Comparison of ENCODE assay signal across 10 cellular contexts in the genomic region with DNA sequence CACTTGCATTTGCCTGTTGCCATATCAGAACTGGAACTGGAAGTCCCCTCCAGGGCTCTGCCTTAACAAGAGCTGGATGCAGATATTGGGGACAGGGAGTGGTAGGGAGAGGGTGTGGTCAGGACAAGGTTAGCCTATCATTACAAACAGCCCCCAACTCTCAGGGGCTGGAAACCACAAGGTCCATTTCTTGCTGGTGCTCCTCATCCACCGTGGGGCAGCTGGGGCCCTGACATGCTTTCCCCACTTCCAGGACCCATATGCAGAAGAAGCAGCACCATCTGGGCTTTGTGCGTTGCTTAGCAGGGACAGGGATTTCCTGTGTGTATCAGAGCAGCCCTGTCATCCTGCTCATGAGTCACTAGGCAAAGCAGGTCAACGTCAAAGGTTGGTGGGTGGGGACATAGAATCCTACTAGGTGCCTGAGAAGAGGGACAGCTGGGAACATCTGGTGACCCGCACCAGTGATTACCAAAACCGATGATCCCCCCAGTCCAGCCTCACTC. TPM values are rescaled to one million over a fixed set of nuclear protein-coding genes. Genes with fewer than 3 reads are reported as not detected.
DNase-seq lines count a peak whose midpoint lies in the region; ATAC-seq, FAIRE-seq and TF ChIP-seq lines count a peak whose summit lies in the region.
"Had no signal": no experiment of that assay in that cellular context is flagged by ENCODE, and none has a peak within 500 bp of the region (broad histone marks: within the 10 kb centered on the region; RNA-seq: fewer than 3 reads in every experiment).

No MANE protein-coding gene starts in this region.

- peaks cover 20% of the 10 kb centered on the region for H3K27me3 Mint-ChIP-seq in activated naive CD4-positive, alpha-beta T cell treated with anti-CD3 and anti-CD28 coated beads, Interleukin-2, amount 10 ng/mL, durations not matched to agents 7 days and 5 days
- H3K27me3 Mint-ChIP-seq in GM23338 (ENCODE audit: insufficient read depth, low read depth, poor library complexity): no peaks in the 10 kb centered on the region

- 33 to 41% (median 37%) methylated on average over 5 of the region's 5 CpGs for WGBS in small intestine, 3 donors

- H3K4me1 ChIP-seq in OCI-LY3 (ENCODE audit: low read length): peaks cover 11% of the 10 kb centered on the region
- no peaks in the 10 kb centered on the region for H3K4me1 ChIP-seq in small intestine (ENCODE audit: control insufficient read depth in 2 of 2, insufficient read depth in 1 of 2, low read depth in 1 of 2, low read length in 1 of 2)
- H3K4me1 ChIP-seq in GM23338 (ENCODE audit: insufficient read depth): peaks cover 8% of the 10 kb centered on the region; the same call in 1 of the 2 replicates

- no peak overlapping the region for H3K9ac ChIP-seq in OCI-LY3 (ENCODE audit: low read length)

- H4K20me1 ChIP-seq in OCI-LY3 (ENCODE audit: insufficient read depth, low read length) (no peaks in the 10 kb centered on the region), GM23338 (replicated peaks; ENCODE audit: insufficient read depth) (no peaks in the 10 kb centered on the region)

- H3K4me3 ChIP-seq in OCI-LY3 (ENCODE audit: low read length) (no peak overlapping the region), small intestine (ENCODE audit: low read depth in 1 of 2, low read length in 2 of 2) (no peak overlapping the region), GM23338 (no peak overlapping the region)

- H3K27ac ChIP-seq in OCI-LY3 (ENCODE audit: low read length) (no peak overlapping the region), small intestine (ENCODE audit: low read depth in 1 of 2, low read length in 1 of 2) (peak overlapping the region in 1 of 2 donors; percentile 53), GM23338 (ENCODE audit: low read depth) (no peak overlapping the region)
- H3K27ac ChIP-seq: VCaP had no signal

- H3F3A ChIP-seq in GM23338 (replicated peaks; ENCODE audit: low read depth): no peaks in the 10 kb centered on the region

- ATAC-seq in GM18858 (IDR thresholded peaks at IDR 0.05; ENCODE audit: unreplicated experiment) (peak; percentile 92), HG02763 (IDR thresholded peaks at IDR 0.05; ENCODE audit: unreplicated experiment) (peak; percentile 90), GM23338 (no peak), sciatic nerve (no peak)

- FAIRE-seq in small intestine (lab: Jason Lieb, UNC): no peak

- H3K4me2 ChIP-seq in OCI-LY3 (ENCODE audit: low read length): peak overlapping the region; percentile 15
- no peak overlapping the region for H3K4me2 ChIP-seq in GM23338

- no peak overlapping the region for H3K27ac Mint-ChIP-seq in activated naive CD4-positive, alpha-beta T cell treated with anti-CD3 and anti-CD28 coated beads, Interleukin-2, amount 10 ng/mL, durations not matched to agents 7 days and 5 days
- no peak overlapping the region for H3K27ac Mint-ChIP-seq in GM23338
- H3K27ac Mint-ChIP-seq: nephron had no signal

- DNase-seq in activated naive CD4-positive, alpha-beta T cell treated with anti-CD3 and anti-CD28 coated beads, Interleukin-2, amount 10 ng/mL, durations not matched to agents 7 days and 5 days: peak; percentile 65
- peak; percentile 76 for DNase-seq in small intestine
- DNase-seq in kidney glomerular epithelial cell (lab: John Stamatoyannopoulos, UW): no peak
- no peak for DNase-seq in GM23338 (ENCODE audit: low spot score)
- DNase-seq in sciatic nerve (ENCODE audit: low spot score): no peak

- peaks cover 18% of the 10 kb centered on the region for H3K4me1 Mint-ChIP-seq in activated naive CD4-positive, alpha-beta T cell treated with anti-CD3 and anti-CD28 coated beads, Interleukin-2, amount 10 ng/mL, durations not matched to agents 7 days and 5 days
- H3K4me1 Mint-ChIP-seq in GM23338: peaks cover 8% of the 10 kb centered on the region
- H3K4me1 Mint-ChIP-seq: nephron had no signal

- H3K79me2 ChIP-seq in OCI-LY3 (ENCODE audit: low read length) (no peaks in the 10 kb centered on the region), GM23338 (replicated peaks; ENCODE audit: insufficient read depth) (no peaks in the 10 kb centered on the region)

- H3K9me2 ChIP-seq in GM23338 (ENCODE audit: insufficient read depth): no peaks in the 10 kb centered on the region; the same call in 1 of the 2 replicates

- H3K9me3 ChIP-seq in OCI-LY3 (ENCODE audit: insufficient read depth, low read length) (no peaks in the 10 kb centered on the region), small intestine (ENCODE audit: control insufficient read depth, low read depth) (no peaks in the 10 kb centered on the region)

- no peaks in the 10 kb centered on the region for H3K9me3 Mint-ChIP-seq in activated naive CD4-positive, alpha-beta T cell treated with anti-CD3 and anti-CD28 coated beads, Interleukin-2, amount 10 ng/mL, durations not matched to agents 7 days and 5 days
- H3K9me3 Mint-ChIP-seq in GM23338: no peaks in the 10 kb centered on the region; the same call in 2 of the 3 replicates
- H3K9me3 Mint-ChIP-seq: nephron had no signal

- H3K4me3 Mint-ChIP-seq in activated naive CD4-positive, alpha-beta T cell treated with anti-CD3 and anti-CD28 coated beads, Interleukin-2, amount 10 ng/mL, durations not matched to agents 7 days and 5 days: no peak overlapping the region
- no peak overlapping the region for H3K4me3 Mint-ChIP-seq in GM23338
- H3K4me3 Mint-ChIP-seq: nephron had no signal

- H3K36me3 ChIP-seq in OCI-LY3 (replicated peaks; ENCODE audit: low read depth, low read length): no peaks in the 10 kb centered on the region
- H3K36me3 ChIP-seq in small intestine (ENCODE audit: control insufficient read depth in 2 of 2, insufficient read depth in 2 of 2, low read length in 2 of 2): no peaks in the 10 kb centered on the region
- no peaks in the 10 kb centered on the region for H3K36me3 ChIP-seq in GM23338 (ENCODE audit: insufficient read depth)

- peaks cover 1% of the 10 kb centered on the region for H3K36me3 Mint-ChIP-seq in activated naive CD4-positive, alpha-beta T cell treated with anti-CD3 and anti-CD28 coated beads, Interleukin-2, amount 10 ng/mL, durations not matched to agents 7 days and 5 days
- H3K36me3 Mint-ChIP-seq in GM23338 (ENCODE audit: low read depth): no peaks in the 10 kb centered on the region; the same call in 2 of the 3 replicates

- H2AFZ ChIP-seq in OCI-LY3 (ENCODE audit: low read depth, low read length): no peak overlapping the region
- H2AFZ ChIP-seq in GM23338: no peak overlapping the region

- intact Hi-C loops in sciatic nerve (cut with DNase I): no loop called here

- no peaks in the 10 kb centered on the region for H3K27me3 ChIP-seq in OCI-LY3 (ENCODE audit: low read depth, low read length)
- no peaks in the 10 kb centered on the region for H3K27me3 ChIP-seq in small intestine (ENCODE audit: control insufficient read depth in 2 of 2, insufficient read depth in 2 of 2, low read length in 2 of 2)
- H3K27me3 ChIP-seq in GM23338 (ENCODE audit: insufficient read depth): no peaks in the 10 kb centered on the region

- CTCF ChIA-PET in activated naive CD4-positive, alpha-beta T cell treated with anti-CD3 and anti-CD28 coated beads, Interleukin-2, amount 10 ng/mL, durations not matched to agents 7 days and 5 days (lab: Charles Lee): interaction anchor here (0.6 to 1.5 kb wide), 6 partner anchors 8 to 1141 kb away, joined by 3 to 4 read pairs (median 3); no protein-coding TSS in a partner anchor

- TF ChIP-seq CTCF in OCI-LY3 (IDR thresholded peaks at IDR 0.05; ENCODE audit: low read depth, low read length): no peak
- TF ChIP-seq CTCF in GM23338 (conservative IDR thresholded peaks at IDR 0.05; ENCODE audit: low read depth in 2 of 2): no peak

TF ChIP-seq in GM23338, 12 proteins besides CTCF, POLR2A, EP300 and RAD21 (continues in another document):
- no peak for TF ChIP-seq EZH2 (IDR thresholded peaks at IDR 0.05; ENCODE audit: low read depth, unreplicated experiment)
- TF ChIP-seq REST (IDR thresholded peaks at IDR 0.05; ENCODE audit: unreplicated experiment): no peak
- no peak for TF ChIP-seq CREB1 (CRISPR knock-in tag; IDR thresholded peaks at IDR 0.05; ENCODE audit: low read depth)

RNA-seq across cellular contexts. Expression of gene RGS9, which starts 26.9 kb away (rescaled TPM):
- 1 to 10 TPM; 2.4 to 4.7 (median 4.5) TPM for polyA plus RNA-seq in small intestine
- 12.8 and 19.2 TPM in 2 replicates for total RNA-seq in GM23338 (2014; rRNA removed; shearing (Covaris generic))
- 29.6 and 29.8 TPM in 2 replicates for polyA plus RNA-seq in GM23338 (2016; fragmentation: Nextera tagmentation; extraction: Ambion mirVana)
- total RNA-seq in sciatic nerve: 21.0 TPM

Comparison
In these comparisons a context has a peak if more than half of its experiments do, and no peak if none do; other contexts are left out.
1. ATAC-seq: peak in GM18858 (single experiment) and HG02763 (single experiment); none in GM23338 (single experiment) and sciatic nerve (single experiment).
2. DNase-seq: peak in activated naive CD4-positive, alpha-beta T cell treated with anti-CD3 and anti-CD28 coated beads, Interleukin-2, amount 10 ng/mL, durations not matched to agents 7 days and 5 days (single experiment) and small intestine (single experiment); none in kidney glomerular epithelial cell (single experiment), GM23338 (single experiment) and sciatic nerve (single experiment).